Comparison of ENCODE assay signal across 28 cellular contexts in genomic region chr4:7800996-7801395, GRCh38.
"Had no signal": no experiment of that assay in that cellular context is flagged by ENCODE, and none has a peak within 500 bp of the region (broad histone marks: within the 10 kb centered on the region; RNA-seq: fewer than 3 reads in every experiment).

No MANE protein-coding gene starts in this region.

- H3K4me3 ChIP-seq: PC-9 had no signal

- H3K27ac ChIP-seq: PC-9 had no signal

- H3K27me3 Mint-ChIP-seq: activated CD4-positive, alpha-beta T cell treated with anti-CD3 and anti-CD28 coated beads for 36 hours; activated CD4-positive, alpha-beta T cell treated with anti-CD3 and anti-CD28 coated beads, Interleukin-2, amount 10 ng/mL, durations not matched to agents 7 days and 5 days; activated naive CD4-positive, alpha-beta T cell treated with anti-CD3 and anti-CD28 coated beads, Interleukin-2, amount 10 ng/mL, durations not matched to agents 7 days and 5 days; activated naive CD8-positive, alpha-beta T cell; activated naive CD8-positive, alpha-beta T cell treated with anti-CD3 and anti-CD28 coated beads, Interleukin-2, amount 50 U/mL, for 24 hours; brain had no signal

- H3K4me3 Mint-ChIP-seq: activated CD4-positive, alpha-beta T cell treated with anti-CD3 and anti-CD28 coated beads for 36 hours; activated CD4-positive, alpha-beta T cell treated with anti-CD3 and anti-CD28 coated beads, Interleukin-2, amount 10 ng/mL, durations not matched to agents 7 days and 5 days; activated CD8-positive, alpha-beta T cell treated with anti-CD3 and anti-CD28 coated beads, Interleukin-2, amount 10 ng/mL, durations not matched to agents 7 days and 5 days; activated naive CD4-positive, alpha-beta T cell treated with anti-CD3 and anti-CD28 coated beads, Interleukin-2, amount 10 ng/mL, durations not matched to agents 7 days and 5 days; activated naive CD8-positive, alpha-beta T cell; activated naive CD8-positive, alpha-beta T cell treated with anti-CD3 and anti-CD28 coated beads, Interleukin-2, amount 50 U/mL, for 24 hours; activated T-cell treated with anti-CD3 and anti-CD28 coated beads, Interleukin-2, amount 50 U/mL, for 4 hours; brain; WTC11 had no signal

- ATAC-seq: activated CD4-positive, alpha-beta T cell treated with anti-CD3 and anti-CD28 coated beads for 36 hours; activated CD4-positive, CD25-positive, alpha-beta regulatory T cell treated with anti-CD3 and anti-CD28 coated beads, Interleukin-2, amount 50 U/mL, for 24 hours; activated CD8-positive, alpha-beta T cell treated with anti-CD3 and anti-CD28 coated beads, Interleukin-2, amount 10 ng/mL, durations not matched to agents 7 days and 5 days; activated naive CD8-positive, alpha-beta T cell treated with anti-CD3 and anti-CD28 coated beads, Interleukin-2, amount 50 U/mL, for 24 hours; activated T-cell treated with anti-CD3 and anti-CD28 coated beads, Interleukin-2, amount 50 U/mL, for 4 hours; WTC11 had no signal

- DNase-seq: activated CD4-positive, alpha-beta T cell treated with anti-CD3 and anti-CD28 coated beads for 36 hours; activated CD4-positive, alpha-beta T cell treated with anti-CD3 and anti-CD28 coated beads, Interleukin-2, amount 10 ng/mL, durations not matched to agents 7 days and 5 days; activated CD4-positive, alpha-beta T cell treated with anti-CD3 and anti-CD28 coated beads, Interleukin-2, amount 50 U/mL, for 48 hours; activated CD8-positive, alpha-beta T cell treated with anti-CD3 and anti-CD28 coated beads, Interleukin-2, amount 10 ng/mL, durations not matched to agents 7 days and 5 days; activated effector memory CD4-positive, alpha-beta T cell treated with Interleukin-2 at 50 U/mL for 16 hours; activated naive CD4-positive, alpha-beta T cell treated with anti-CD3 and anti-CD28 coated beads, Interleukin-2, amount 10 ng/mL, durations not matched to agents 7 days and 5 days; activated naive CD8-positive, alpha-beta T cell treated with anti-CD3 and anti-CD28 coated beads, Interleukin-2, amount 50 U/mL, for 24 hours; activated T-cell treated with anti-CD3 and anti-CD28 coated beads, Interleukin-2, amount 50 U/mL, for 4 hours; anterior cingulate cortex; central memory CD4-positive, alpha-beta T cell; Karpas-422; KBM-7; NCI-H1105 treated with DMSO at 0.1 percent for 48 hours; NCI-H1436; NCI-H1694; NCI-H1930; NCI-H345; NCI-H524 treated with DMSO at 0.1 percent for 48 hours; NK-92 treated with Interleukin-12 subunit alpha and Interleukin-12 subunit beta, amount 100 ng/mL, for 24 hours; PC-9; Right ventricle myocardium superior; SW 1271; T-helper 1 cell; T1000 had no signal

- H3K9me3 Mint-ChIP-seq: activated CD4-positive, alpha-beta T cell treated with anti-CD3 and anti-CD28 coated beads, Interleukin-2, amount 10 ng/mL, durations not matched to agents 7 days and 5 days; activated naive CD4-positive, alpha-beta T cell treated with anti-CD3 and anti-CD28 coated beads, Interleukin-2, amount 10 ng/mL, durations not matched to agents 7 days and 5 days; activated naive CD8-positive, alpha-beta T cell treated with anti-CD3 and anti-CD28 coated beads, Interleukin-2, amount 50 U/mL, for 24 hours; activated T-cell treated with anti-CD3 and anti-CD28 coated beads, Interleukin-2, amount 50 U/mL, for 4 hours; brain had no signal

- H3K27ac Mint-ChIP-seq: activated CD4-positive, alpha-beta T cell treated with anti-CD3 and anti-CD28 coated beads for 36 hours; activated CD4-positive, alpha-beta T cell treated with anti-CD3 and anti-CD28 coated beads, Interleukin-2, amount 10 ng/mL, durations not matched to agents 7 days and 5 days; activated CD8-positive, alpha-beta T cell treated with anti-CD3 and anti-CD28 coated beads, Interleukin-2, amount 10 ng/mL, durations not matched to agents 7 days and 5 days; activated naive CD4-positive, alpha-beta T cell treated with anti-CD3 and anti-CD28 coated beads, Interleukin-2, amount 10 ng/mL, durations not matched to agents 7 days and 5 days; activated naive CD8-positive, alpha-beta T cell; activated naive CD8-positive, alpha-beta T cell treated with anti-CD3 and anti-CD28 coated beads, Interleukin-2, amount 50 U/mL, for 24 hours; WTC11 had no signal
